Comparison of ENCODE assay signal across 17 cellular contexts in the genomic region with DNA sequence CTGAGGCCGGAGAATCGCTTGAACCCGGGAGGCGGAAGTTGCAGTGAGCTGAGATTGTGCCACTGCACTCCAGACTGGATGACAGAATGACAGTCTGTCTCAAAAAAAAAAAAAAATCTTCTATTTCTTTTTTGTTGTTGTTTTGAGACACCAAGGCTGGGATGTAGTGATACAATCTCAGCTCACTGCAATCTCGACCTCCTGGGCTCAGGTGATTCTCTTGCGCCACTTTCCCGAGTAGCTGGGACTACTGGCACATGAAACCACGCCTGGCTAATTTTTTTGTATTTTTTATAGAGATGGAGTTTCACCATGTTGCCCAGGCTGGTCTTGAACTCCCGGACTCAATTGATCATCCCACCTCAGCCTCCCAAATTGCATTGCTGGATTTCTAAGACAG.
"Had no signal": no experiment of that assay in that cellular context is flagged by ENCODE, and none has a peak within 500 bp of the region (broad histone marks: within the 10 kb centered on the region; RNA-seq: fewer than 3 reads in every experiment).

No MANE protein-coding gene starts in this region.

- H3K27ac ChIP-seq: coronary artery, heart left ventricle, right atrium auricular region, sigmoid colon, skin epidermis, thyroid gland, uterus had no signal

- H3K27me3 Mint-ChIP-seq: naive thymus-derived CD8-positive, alpha-beta T cell had no signal

- DNase-seq: dorsolateral prefrontal cortex; effector CD8-positive, alpha-beta T cell; heart left ventricle; hippocampal formation; kidney glomerular epithelial cell; mammary epithelial cell; mucosa of descending colon; sigmoid colon; stimulated activated CD4-positive, alpha-beta T cell treated with anti-CD3 and anti-CD28 coated beads, Interleukin-2, amount 100 ng/mL, for 24 hours; stimulated activated naive CD4-positive, alpha-beta T cell treated with Interleukin-2 at 50 U/mL for 16 hours; thyroid gland; upper lobe of left lung; uterus had no signal

- H3K27me3 ChIP-seq: dorsolateral prefrontal cortex, heart left ventricle, right atrium auricular region, sigmoid colon, thyroid gland, upper lobe of left lung, uterus had no signal

- H3K4me3 ChIP-seq: coronary artery, dorsolateral prefrontal cortex, heart left ventricle, mucosa of descending colon, right atrium auricular region, sigmoid colon, skin epidermis, thyroid gland, upper lobe of left lung, uterus had no signal

- ATAC-seq: mucosa of descending colon; naive thymus-derived CD8-positive, alpha-beta T cell had no signal

- H3K9me3 ChIP-seq: heart left ventricle, mucosa of descending colon, right atrium auricular region, sigmoid colon, thyroid gland, upper lobe of left lung, uterus had no signal

- H3K4me3 Mint-ChIP-seq: naive thymus-derived CD8-positive, alpha-beta T cell had no signal

- H3K36me3 Mint-ChIP-seq: naive thymus-derived CD8-positive, alpha-beta T cell had no signal

- H3K36me3 ChIP-seq: heart left ventricle, right atrium auricular region, sigmoid colon, thyroid gland, upper lobe of left lung, uterus had no signal
